23 cellular contexts compared by ENCODE assay signal in genomic region chr16:1043831-1044514, GRCh38. TPM values are rescaled to one million over a fixed set of nuclear protein-coding genes. Genes with fewer than 3 reads are reported as not detected.
"Had no signal": no experiment of that assay in that cellular context is flagged by ENCODE, and none has a peak within 500 bp of the region (broad histone marks: within the 10 kb centered on the region; RNA-seq: fewer than 3 reads in every experiment).

No MANE protein-coding gene starts in this region.

- FAIRE-seq: kidney, small intestine had no signal

- H3K9me3 ChIP-seq: suprapubic skin had no signal

- ATAC-seq: activated CD8-positive, alpha-beta T cell treated with anti-CD3 and anti-CD28 coated beads, Interleukin-2, amount 10 ng/mL, durations not matched to agents 7 days and 5 days; activated T-cell treated with anti-CD3 and anti-CD28 coated beads, Interleukin-2, amount 50 U/mL, for 72 hours; foreskin keratinocyte; left ventricle myocardium superior; natural killer cell; stimulated activated naive CD8-positive, alpha-beta T cell treated with anti-CD3 and anti-CD28 coated beads, Interleukin-15, Interleukin-2, amounts not matched to agents 100 U/mL and 50 U/mL, for 24 hours; T-helper 17 cell; WTC11 had no signal

- H3K27ac ChIP-seq: foreskin keratinocyte, suprapubic skin, upper lobe of left lung had no signal

- H3K36me3 Mint-ChIP-seq: activated naive CD8-positive, alpha-beta T cell treated with anti-CD3 and anti-CD28 coated beads for 36 hours; natural killer cell; WTC11 had no signal

- H3K9me3 Mint-ChIP-seq: activated naive CD8-positive, alpha-beta T cell treated with anti-CD3 and anti-CD28 coated beads for 36 hours; activated T-cell treated with anti-CD3 and anti-CD28 coated beads, Interleukin-2, amount 50 U/mL, for 72 hours; natural killer cell had no signal

- H3K4me3 Mint-ChIP-seq: activated CD8-positive, alpha-beta T cell treated with anti-CD3 and anti-CD28 coated beads, Interleukin-2, amount 10 ng/mL, durations not matched to agents 7 days and 5 days; activated naive CD8-positive, alpha-beta T cell treated with anti-CD3 and anti-CD28 coated beads for 36 hours; activated T-cell treated with anti-CD3 and anti-CD28 coated beads, Interleukin-2, amount 50 U/mL, for 72 hours; brain; natural killer cell; T-helper 17 cell; WTC11 had no signal

- DNase-seq: activated CD4-positive, alpha-beta T cell treated with anti-CD3 and anti-CD28 coated beads for 4 hours; activated CD8-positive, alpha-beta memory T cell treated with anti-CD3 and anti-CD28 coated beads, Interleukin-2, amount 50 U/mL, for 4 hours; activated CD8-positive, alpha-beta T cell treated with anti-CD3 and anti-CD28 coated beads, Interleukin-2, amount 10 ng/mL, durations not matched to agents 7 days and 5 days; activated naive CD8-positive, alpha-beta T cell treated with anti-CD3 and anti-CD28 coated beads for 36 hours; activated T-cell treated with anti-CD3 and anti-CD28 coated beads, Interleukin-2, amount 50 U/mL, for 72 hours; central memory CD4-positive, alpha-beta T cell; cortex of kidney; effector memory CD4-positive, alpha-beta T cell; foreskin keratinocyte; glutamatergic neuron; kidney; left ventricle myocardium superior; mesenchymal stem cell; natural killer cell; small intestine; stimulated activated CD4-positive, alpha-beta T cell treated with anti-CD3 and anti-CD28 coated beads, Interleukin-4, amount 100 ng/mL, for 24 hours; stimulated activated naive CD8-positive, alpha-beta T cell treated with anti-CD3 and anti-CD28 coated beads, Interleukin-15, Interleukin-2, amounts not matched to agents 100 U/mL and 50 U/mL, for 24 hours; T-helper 17 cell had no signal

- H3K36me3 ChIP-seq: suprapubic skin, upper lobe of left lung had no signal

- H3K27ac Mint-ChIP-seq: activated CD8-positive, alpha-beta T cell treated with anti-CD3 and anti-CD28 coated beads, Interleukin-2, amount 10 ng/mL, durations not matched to agents 7 days and 5 days; activated naive CD8-positive, alpha-beta T cell treated with anti-CD3 and anti-CD28 coated beads for 36 hours; activated T-cell treated with anti-CD3 and anti-CD28 coated beads, Interleukin-2, amount 50 U/mL, for 72 hours; brain; natural killer cell; T-helper 17 cell; WTC11 had no signal

- H3K4me3 ChIP-seq: suprapubic skin, upper lobe of left lung had no signal

- H3K4me1 ChIP-seq: foreskin keratinocyte had no signal

- H3K27me3 Mint-ChIP-seq: activated naive CD8-positive, alpha-beta T cell treated with anti-CD3 and anti-CD28 coated beads for 36 hours; brain; T-helper 17 cell had no signal

- H3K4me1 Mint-ChIP-seq: activated naive CD8-positive, alpha-beta T cell treated with anti-CD3 and anti-CD28 coated beads for 36 hours; natural killer cell; T-helper 17 cell; WTC11 had no signal

RNA-seq across cellular contexts. Expression of gene SSTR5, which starts 28.6 kb away (rescaled TPM):
- total RNA-seq: activated CD8-positive, alpha-beta T cell treated with anti-CD3 and anti-CD28 coated beads, Interleukin-2, amount 10 ng/mL, durations not matched to agents 7 days and 5 days; activated naive CD8-positive, alpha-beta T cell treated with anti-CD3 and anti-CD28 coated beads for 36 hours; activated T-cell treated with anti-CD3 and anti-CD28 coated beads, Interleukin-2, amount 50 U/mL, for 72 hours; foreskin keratinocyte; natural killer cell; T-helper 17 cell; upper lobe of left lung had no signal
- polyA plus RNA-seq: foreskin keratinocyte had no signal

RNA-seq across cellular contexts. Expression of gene C1QTNF8, which starts 52.1 kb away (rescaled TPM):
- total RNA-seq: activated CD8-positive, alpha-beta T cell treated with anti-CD3 and anti-CD28 coated beads, Interleukin-2, amount 10 ng/mL, durations not matched to agents 7 days and 5 days; activated naive CD8-positive, alpha-beta T cell treated with anti-CD3 and anti-CD28 coated beads for 36 hours; activated T-cell treated with anti-CD3 and anti-CD28 coated beads, Interleukin-2, amount 50 U/mL, for 72 hours; foreskin keratinocyte; kidney; left ventricle myocardium superior; natural killer cell; renal cortical epithelial cell; suprapubic skin; T-helper 17 cell had no signal
- polyA plus RNA-seq: foreskin keratinocyte, small intestine had no signal
